ENCODE assay signal across 21 cellular contexts in genomic region chr10:132715791-132716680, GRCh38.
DNase-seq lines count a peak whose midpoint lies in the region; ATAC-seq, FAIRE-seq and TF ChIP-seq lines count a peak whose summit lies in the region.
"Had no signal": no experiment of that assay in that cellular context is flagged by ENCODE, and none has a peak within 500 bp of the region (broad histone marks: within the 10 kb centered on the region; RNA-seq: fewer than 3 reads in every experiment).

No MANE protein-coding gene starts in this region.

- TF ChIP-seq RAD21 in H1 (IDR thresholded peaks at IDR 0.05 in 1 of 2, conservative IDR thresholded peaks at IDR 0.05 in 1 of 2; ENCODE audit: low read depth in 2 of 2, low read length in 2 of 2): no peak

- H2AFZ ChIP-seq in H1 (ENCODE audit: low read length): no peak overlapping the region

- peak overlapping the region; percentile 77 for H3K4ac ChIP-seq in H1 (replicated peaks; ENCODE audit: insufficient read length, low read depth, low read length)

- H3K27me3 ChIP-seq in RWPE2 (ENCODE audit: insufficient read depth, poor library complexity, severe bottlenecking): no peaks in the 10 kb centered on the region
- H3K27me3 ChIP-seq in H1 (replicated peaks in 1 of 4; ENCODE audit: control insufficient read depth in 3 of 4, extremely low read depth in 1 of 4, insufficient read depth in 3 of 4, low read length in 3 of 4): no peaks in the 10 kb centered on the region
- H3K27me3 ChIP-seq in suprapubic skin: no peaks in the 10 kb centered on the region
- no peaks in the 10 kb centered on the region for H3K27me3 ChIP-seq in Peyer's patch
- H3K27me3 ChIP-seq: adrenal gland, breast epithelium, testis had no signal

- peak overlapping the region; percentile 33 for H4K5ac ChIP-seq in H1 (ENCODE audit: insufficient read length, low read depth, low read length)

- no peak overlapping the region for H3K23ac ChIP-seq in H1 (ENCODE audit: insufficient read length)

- WGBS in H1 (ENCODE audit: extremely low coverage in 1 of 2, insufficient coverage in 1 of 2, insufficient read length in 1 of 2, insufficient replicate concordance in 2 of 2, low coverage in 1 of 2, low lambda C conversion rate in 2 of 2, missing lambda C conversion rate in 1 of 2), 2 experiments: 90% methylated on average over 46 of the region's 47 CpGs; no CpG with 5 or more reads in 1 of the 2 experiments
- WGBS in suprapubic skin: 93% methylated on average over 28 of the region's 47 CpGs

- TF ChIP-seq POLR2A in H1 (IDR thresholded peaks at IDR 0.05; ENCODE audit: control extremely low read depth in 1 of 2, low read depth in 2 of 2, low read length in 2 of 2) (no peak), suprapubic skin (IDR thresholded peaks at IDR 0.05) (no peak), Peyer's patch (IDR thresholded peaks at IDR 0.05) (no peak)

- no peak overlapping the region for H2BK5ac ChIP-seq in H1 (ENCODE audit: low read depth, low read length)

- H3K4me1 ChIP-seq in RWPE2 (ENCODE audit: insufficient read depth, poor library complexity, severe bottlenecking) (no peaks in the 10 kb centered on the region), H1 (replicated peaks in 1 of 4; ENCODE audit: control insufficient read depth in 3 of 4, insufficient read depth in 4 of 4, low read length in 3 of 4) (peaks cover 0 to 23% (median 12%) of the 10 kb centered on the region in 4 experiments; a peak in 5 of 7 replicates), mucosa of descending colon (ENCODE audit: low read depth) (no peaks in the 10 kb centered on the region), suprapubic skin (no peaks in the 10 kb centered on the region), Peyer's patch (no peaks in the 10 kb centered on the region)
- H3K4me1 ChIP-seq: adrenal gland, breast epithelium, testis had no signal

- DNase-seq in RWPE2 (ENCODE audit: low spot score) (peak; percentile 50), H1 (ENCODE audit: low read depth in 1 of 2, low spot score in 2 of 2) (no peak), mucosa of descending colon (peak in 2 of 3 donors; percentile 9 to 27), suprapubic skin (ENCODE audit: low spot score in 2 of 2) (peak; percentile 35 to 74), glutamatergic neuron (no peak), NOMO-1 treated with DMSO at 0.1 percent for 48 hours (lab: John Stamatoyannopoulos, UW; ENCODE audit: unreplicated experiment) (no peak), Peyer's patch (no peak)
- DNase-seq: activated CD4-positive, alpha-beta memory T cell treated with anti-CD3 and anti-CD28 coated beads, Interleukin-2, amount 10 ng/mL, durations not matched to agents 7 days and 5 days; adrenal gland; dermis blood vessel endothelial cell; DMS53; GF-D8; Karpas-422; NCI-H187; T-cell; testis had no signal

- peaks cover 3% of the 10 kb centered on the region for H3K4me1 Mint-ChIP-seq in glutamatergic neuron (ENCODE audit: low read depth, unreplicated experiment)
- H3K4me1 Mint-ChIP-seq: activated CD4-positive, alpha-beta memory T cell treated with anti-CD3 and anti-CD28 coated beads, Interleukin-2, amount 10 ng/mL, durations not matched to agents 7 days and 5 days; CD8-positive, alpha-beta memory T cell; T-cell had no signal

- H2AK5ac ChIP-seq in H1 (ENCODE audit: low read depth, low read length): peak overlapping the region; percentile 80

- POLR2A ChIA-PET in H1 (lab: Charles Lee; ENCODE audit: partially characterized antibody): interaction anchor here (1.2 kb wide), 1 partner anchor 23 kb away, joined by 3 read pairs; no protein-coding TSS in a partner anchor

- TF ChIP-seq CTCF in RWPE2 (IDR thresholded peaks at IDR 0.05; ENCODE audit: poor library complexity, severe bottlenecking): no peak
- no peak for TF ChIP-seq CTCF in H1 (IDR thresholded peaks at IDR 0.05; ENCODE audit: control extremely low read depth in 1 of 3, insufficient read depth in 1 of 3, low read depth in 1 of 3, low read length in 3 of 3)
- no peak for TF ChIP-seq CTCF in mucosa of descending colon (IDR thresholded peaks at IDR 0.05)
- no peak for TF ChIP-seq CTCF in suprapubic skin (IDR thresholded peaks at IDR 0.05)
- TF ChIP-seq CTCF in glutamatergic neuron (IDR thresholded peaks at IDR 0.05; ENCODE audit: partially characterized antibody, unreplicated experiment): no peak
- no peak for TF ChIP-seq CTCF in Peyer's patch (IDR thresholded peaks at IDR 0.05)

- no peak overlapping the region for H3K14ac ChIP-seq in H1 (ENCODE audit: insufficient read length)

- H2BK20ac ChIP-seq in H1 (ENCODE audit: low read length): 0 out of 2 replicates have a peak overlapping the region, but pooled peaks have one; percentile 32

- peak overlapping the region; percentile 57 for H4K8ac ChIP-seq in H1 (ENCODE audit: extremely low read depth, insufficient read depth, low read length)

- H3K9me3 ChIP-seq in RWPE2 (ENCODE audit: severe bottlenecking) (no peaks in the 10 kb centered on the region), H1 (ENCODE audit: insufficient read depth in 2 of 2, low read depth in 1 of 2, low read length in 1 of 2) (no peaks in the 10 kb centered on the region; a peak in 2 of 4 replicates), mucosa of descending colon (no peaks in the 10 kb centered on the region), suprapubic skin (no peaks in the 10 kb centered on the region), Peyer's patch (no peaks in the 10 kb centered on the region)
- H3K9me3 ChIP-seq: adrenal gland, testis had no signal

- no peak overlapping the region for H2BK15ac ChIP-seq in H1 (ENCODE audit: low read length)

- no peak overlapping the region for H3K9ac ChIP-seq in H1 (replicated peaks in 1 of 4; ENCODE audit: extremely low read depth in 1 of 4, low read depth in 3 of 4, low read length in 3 of 4)

- H3K27ac Mint-ChIP-seq in glutamatergic neuron (ENCODE audit: unreplicated experiment): no peak overlapping the region
- H3K27ac Mint-ChIP-seq: activated CD4-positive, alpha-beta memory T cell treated with anti-CD3 and anti-CD28 coated beads, Interleukin-2, amount 10 ng/mL, durations not matched to agents 7 days and 5 days; T-cell had no signal

- no peak overlapping the region for H4K91ac ChIP-seq in H1 (replicated peaks; ENCODE audit: insufficient read length, low read length)

- no peak for ATAC-seq in RWPE2 (ENCODE audit: low read depth)
- ATAC-seq in mucosa of descending colon: no peak
- ATAC-seq: activated CD4-positive, CD25-positive, alpha-beta regulatory T cell treated with anti-CD3 and anti-CD28 coated beads, Interleukin-2, amount 50 U/mL, for 24 hours; HCT116; T-cell had no signal

- H3K4me3 ChIP-seq in RWPE2 (ENCODE audit: severe bottlenecking) (no peak overlapping the region), H1 (ENCODE audit: extremely low read depth in 1 of 4, insufficient read depth in 2 of 4, low read depth in 3 of 4, low read length in 4 of 4) (no peak overlapping the region), mucosa of descending colon (no peak overlapping the region), suprapubic skin (no peak overlapping the region), Peyer's patch (no peak overlapping the region)
- H3K4me3 ChIP-seq: adrenal gland, breast epithelium, testis had no signal

- no peak overlapping the region for H2BK12ac ChIP-seq in H1 (ENCODE audit: low read depth, low read length)

- H3K4me3 Mint-ChIP-seq in glutamatergic neuron (ENCODE audit: unreplicated experiment): no peak overlapping the region
- H3K4me3 Mint-ChIP-seq: activated CD4-positive, alpha-beta memory T cell treated with anti-CD3 and anti-CD28 coated beads, Interleukin-2, amount 10 ng/mL, durations not matched to agents 7 days and 5 days; CD8-positive, alpha-beta memory T cell; T-cell had no signal

- H3K36me3 Mint-ChIP-seq in glutamatergic neuron (ENCODE audit: unreplicated experiment): no peaks in the 10 kb centered on the region

- H2BK120ac ChIP-seq in H1 (replicated peaks; ENCODE audit: low read depth, low read length): no peak overlapping the region

- H3K18ac ChIP-seq in H1 (ENCODE audit: extremely low read depth, low read length): no peak overlapping the region

- intact Hi-C loops in mucosa of descending colon (cut with DNase I, micrococcal nuclease): no loop called here

- H3K79me1 ChIP-seq in H1 (ENCODE audit: low read depth, low read length): peaks cover 4% of the 10 kb centered on the region

- no peak overlapping the region for H3K4me2 ChIP-seq in H1 (ENCODE audit: insufficient read depth in 1 of 2, low read depth in 2 of 2, low read length in 2 of 2)

- no peak overlapping the region for H3K56ac ChIP-seq in H1 (replicated peaks; ENCODE audit: insufficient read length, low read depth, low read length)

- H3K9me3 Mint-ChIP-seq in glutamatergic neuron (ENCODE audit: unreplicated experiment): peaks cover 9% of the 10 kb centered on the region
- H3K9me3 Mint-ChIP-seq: T-cell had no signal

- H3K23me2 ChIP-seq in H1 (ENCODE audit: low read depth, low read length): peaks cover 8% of the 10 kb centered on the region

- H3K79me2 ChIP-seq in H1 (ENCODE audit: control insufficient read depth in 1 of 2, insufficient read depth in 2 of 2, low read length in 2 of 2): no peaks in the 10 kb centered on the region

- FAIRE-seq in H1 (lab: Jason Lieb, UNC): no peak
- FAIRE-seq: endothelial cell of umbilical vein had no signal

- CTCF ChIA-PET in H1 (lab: Charles Lee; ENCODE audit: partially characterized antibody): interaction anchor here (0.8 to 1.4 kb wide), 2 partner anchors 33 to 87 kb away, joined by 3 read pairs; no protein-coding TSS in a partner anchor

- H3K36me3 ChIP-seq in RWPE2 (ENCODE audit: low read depth): no peaks in the 10 kb centered on the region
- H3K36me3 ChIP-seq in H1 (ENCODE audit: control insufficient read depth in 2 of 4, insufficient read depth in 4 of 4, low read length in 3 of 4): no peaks in the 10 kb centered on the region
- no peaks in the 10 kb centered on the region for H3K36me3 ChIP-seq in mucosa of descending colon (ENCODE audit: low read depth)
- peaks cover 40% of the 10 kb centered on the region for H3K36me3 ChIP-seq in suprapubic skin
- H3K36me3 ChIP-seq in Peyer's patch: peaks cover 0 to 40% (median 0%) of the 10 kb centered on the region in 3 donors
- H3K36me3 ChIP-seq: breast epithelium had no signal

- TF ChIP-seq EP300 in H1 (IDR thresholded peaks at IDR 0.05; ENCODE audit: borderline replicate concordance in 1 of 2, low read depth in 2 of 2, low read length in 2 of 2) (no peak), suprapubic skin (IDR thresholded peaks at IDR 0.05) (no peak)

- no peak overlapping the region for H3K27ac ChIP-seq in RWPE2 (ENCODE audit: poor library complexity, severe bottlenecking)
- H3K27ac ChIP-seq in H1 (ENCODE audit: low read depth, low read length): no peak overlapping the region
- no peak overlapping the region for H3K27ac ChIP-seq in suprapubic skin
- H3K27ac ChIP-seq in Peyer's patch: no peak overlapping the region
- H3K27ac ChIP-seq: adrenal gland, breast epithelium, testis had no signal

- peaks cover 0 to 8% of the 10 kb centered on the region in 2 experiments for H4K20me1 ChIP-seq in H1 (replicated peaks in 1 of 2; ENCODE audit: control insufficient read depth in 1 of 2, insufficient read depth in 2 of 2, low read length in 2 of 2)

- peaks cover 11% of the 10 kb centered on the region for H3K27me3 Mint-ChIP-seq in glutamatergic neuron (ENCODE audit: unreplicated experiment)
- H3K27me3 Mint-ChIP-seq: activated CD4-positive, alpha-beta memory T cell treated with anti-CD3 and anti-CD28 coated beads, Interleukin-2, amount 10 ng/mL, durations not matched to agents 7 days and 5 days; CD8-positive, alpha-beta memory T cell; T-cell had no signal

Comparison
In these comparisons a context has a peak if more than half of its experiments do, and no peak if none do; other contexts are left out.
1. DNase-seq: peak in RWPE2 (single experiment), mucosa of descending colon (2 of 3) and suprapubic skin (2 of 2); none in H1 (0 of 2), glutamatergic neuron (single experiment), NOMO-1 treated with DMSO at 0.1 percent for 48 hours (single experiment) and Peyer's patch (0 of 3).